Comparison of ENCODE assay signal across 8 cellular contexts in the genomic region with DNA sequence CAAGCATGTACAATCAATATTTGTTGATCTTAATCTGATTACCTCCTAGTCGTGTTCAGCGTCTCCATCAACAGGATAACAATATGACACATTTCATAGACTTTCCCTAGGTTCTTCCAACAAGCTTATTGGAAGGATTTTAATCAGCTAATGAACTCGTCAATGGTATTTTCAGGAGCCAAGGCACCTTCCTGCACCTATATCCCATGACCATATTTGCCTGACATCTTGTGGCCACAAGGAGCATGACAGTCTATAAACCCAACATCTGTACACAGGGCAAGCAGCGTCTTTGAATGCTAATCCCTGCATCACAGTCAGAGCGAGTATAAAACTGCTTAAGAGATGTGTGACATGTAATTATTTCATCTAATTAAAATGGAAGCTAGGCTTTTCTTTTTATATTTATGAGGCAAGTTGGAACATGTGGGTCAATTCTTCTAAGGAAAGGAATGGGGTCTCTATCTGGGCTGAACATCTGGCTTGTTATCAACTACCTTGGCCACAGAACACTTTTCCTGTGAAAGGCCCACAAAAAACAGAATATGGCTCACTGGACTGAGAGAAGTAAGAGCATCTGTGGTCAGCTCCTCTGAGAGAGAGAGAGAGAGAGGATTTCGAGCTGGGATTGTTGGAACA.
DNase-seq lines count a peak whose midpoint lies in the region; ATAC-seq and TF ChIP-seq lines count a peak whose summit lies in the region.

No MANE protein-coding gene starts in this region.

- H3K4me3 Mint-ChIP-seq in activated CD4-positive, alpha-beta T cell treated with anti-CD3 and anti-CD28 coated beads, Interleukin-2, amount 10 ng/mL, durations not matched to agents 24 days and 14 days = no peak overlapping the region

- no peaks in the 10 kb centered on the region for H3K9me3 Mint-ChIP-seq in activated CD4-positive, alpha-beta T cell treated with anti-CD3 and anti-CD28 coated beads, Interleukin-2, amount 10 ng/mL, durations not matched to agents 24 days and 14 days

- H3K36me3 Mint-ChIP-seq in activated CD4-positive, alpha-beta T cell treated with anti-CD3 and anti-CD28 coated beads, Interleukin-2, amount 10 ng/mL, durations not matched to agents 24 days and 14 days (ENCODE audit: low read depth) = no peaks in the 10 kb centered on the region

- H3K9me3 ChIP-seq in body of pancreas = no peaks in the 10 kb centered on the region
- H3K9me3 ChIP-seq in thyroid gland = no peaks in the 10 kb centered on the region

- H3K4me3 ChIP-seq in body of pancreas (no peak overlapping the region), kidney epithelial cell (ENCODE audit: low read depth, low read length) (no peak overlapping the region), thyroid gland (replicated peaks in 1 of 3) (no peak overlapping the region)

- H3K27me3 ChIP-seq in body of pancreas (no peaks in the 10 kb centered on the region), kidney epithelial cell (ENCODE audit: control insufficient read depth, insufficient read depth, low read length) (no peaks in the 10 kb centered on the region), thyroid gland (no peaks in the 10 kb centered on the region)

- peak; percentile 64 for DNase-seq in activated CD4-positive, alpha-beta T cell treated with anti-CD3 and anti-CD28 coated beads, Interleukin-2, amount 10 ng/mL, durations not matched to agents 24 days and 14 days
- DNase-seq in activated CD4-positive, alpha-beta T cell treated with anti-CD3 and anti-CD28 coated beads for 1 hour = no peak
- peak; percentile 65 for DNase-seq in NCI-H526 treated with DMSO at 0.1 percent for 48 hours (lab: John Stamatoyannopoulos, UW)
- DNase-seq in body of pancreas = peak in 3 of 4 donors; percentile 21 to 40 (median 25)
- DNase-seq in kidney epithelial cell (ENCODE audit: low read depth) = no peak
- peak in 1 of 2 donors; percentile 3 for DNase-seq in thyroid gland

- intact Hi-C loops in activated CD4-positive, alpha-beta T cell treated with anti-CD3 and anti-CD28 coated beads, Interleukin-2, amount 10 ng/mL, durations not matched to agents 24 days and 14 days (cut with micrococcal nuclease) = loop anchor here (2.0 kb wide), 1 partner anchor 99 kb away; no protein-coding TSS in a partner anchor
- intact Hi-C loops in body of pancreas (cut with DNase I) (no loop called here), thyroid gland (cut with DNase I) (no loop called here)

- TF ChIP-seq POLR2A in body of pancreas (IDR thresholded peaks at IDR 0.05) (no peak), thyroid gland (IDR thresholded peaks at IDR 0.05) (no peak)

- H3K27ac ChIP-seq in body of pancreas (no peak overlapping the region), thyroid gland (no peak overlapping the region)

- no peaks in the 10 kb centered on the region for H3K36me3 ChIP-seq in body of pancreas (replicated peaks in 1 of 2; ENCODE audit: insufficient read depth in 1 of 2, low read depth in 2 of 2)
- no peaks in the 10 kb centered on the region for H3K36me3 ChIP-seq in kidney epithelial cell (ENCODE audit: control insufficient read depth, insufficient read depth, low read length)
- no peaks in the 10 kb centered on the region for H3K36me3 ChIP-seq in thyroid gland

- no peaks in the 10 kb centered on the region for H3K4me1 Mint-ChIP-seq in activated CD4-positive, alpha-beta T cell treated with anti-CD3 and anti-CD28 coated beads, Interleukin-2, amount 10 ng/mL, durations not matched to agents 24 days and 14 days

- H3K27me3 Mint-ChIP-seq in activated CD4-positive, alpha-beta T cell treated with anti-CD3 and anti-CD28 coated beads, Interleukin-2, amount 10 ng/mL, durations not matched to agents 24 days and 14 days = peaks cover 5% of the 10 kb centered on the region

- ATAC-seq in GM21390 (IDR thresholded peaks at IDR 0.05; ENCODE audit: unreplicated experiment) (peak; percentile 98), HG03469 (IDR thresholded peaks at IDR 0.05; ENCODE audit: unreplicated experiment) (peak; percentile 97), body of pancreas (peak; percentile 71)

- H3K4me1 ChIP-seq in body of pancreas (no peaks in the 10 kb centered on the region), thyroid gland (no peaks in the 10 kb centered on the region)

- WGBS in body of pancreas, 2 donors = 14 to 15% methylated on average over 6 of the region's 6 CpGs
- WGBS in thyroid gland, 2 donors = 22% methylated on average over 6 of the region's 6 CpGs

- no peak overlapping the region for H3K27ac Mint-ChIP-seq in activated CD4-positive, alpha-beta T cell treated with anti-CD3 and anti-CD28 coated beads, Interleukin-2, amount 10 ng/mL, durations not matched to agents 24 days and 14 days

- peak; percentile 29 to 60 (median 57) for TF ChIP-seq CTCF in body of pancreas (IDR thresholded peaks at IDR 0.05)
- TF ChIP-seq CTCF in kidney epithelial cell (IDR thresholded peaks at IDR 0.05; ENCODE audit: insufficient read depth, low read length, poor library complexity, severe bottlenecking) = peak; percentile 80
- peak in 5 of 6 experiments; percentile 35 to 65 (median 48) for TF ChIP-seq CTCF in thyroid gland (IDR thresholded peaks at IDR 0.05)

Comparison
In these comparisons a context has a peak if more than half of its experiments do, and no peak if none do; other contexts are left out.
1. DNase-seq: peak in activated CD4-positive, alpha-beta T cell treated with anti-CD3 and anti-CD28 coated beads, Interleukin-2, amount 10 ng/mL, durations not matched to agents 24 days and 14 days (single experiment), NCI-H526 treated with DMSO at 0.1 percent for 48 hours (single experiment) and body of pancreas (3 of 4); none in activated CD4-positive, alpha-beta T cell treated with anti-CD3 and anti-CD28 coated beads for 1 hour (single experiment) and kidney epithelial cell (single experiment).
2. Peak in every context shown above with its lines, with median percentiles within 50 percentile points of each other: ATAC-seq and CTCF ChIP-seq.